Comparison of ENCODE assay signal across 9 cellular contexts in genomic region chr1:185316163-185317033, GRCh38. TPM values are rescaled to one million over a fixed set of nuclear protein-coding genes. Genes with fewer than 3 reads are reported as not detected.
DNase-seq lines count a peak whose midpoint lies in the region; ATAC-seq, FAIRE-seq and TF ChIP-seq lines count a peak whose summit lies in the region.
"Had no signal": no experiment of that assay in that cellular context is flagged by ENCODE, and none has a peak within 500 bp of the region (broad histone marks: within the 10 kb centered on the region; RNA-seq: fewer than 3 reads in every experiment).

No MANE protein-coding gene starts in this region.

- H3K27me3 ChIP-seq in HepG2 (ENCODE audit: control insufficient read depth in 1 of 2, insufficient read depth in 2 of 2, low read length in 2 of 2), result no peaks in the 10 kb centered on the region

- ATAC-seq in GM19025 (IDR thresholded peaks at IDR 0.05; ENCODE audit: low read depth, unreplicated experiment) (peak; percentile 51), HG03342 (IDR thresholded peaks at IDR 0.05; ENCODE audit: unreplicated experiment) (peak; percentile 53), HepG2 (peak; percentile 90)

- in situ Hi-C loops in HepG2 (cut with HindIII; ENCODE audit: extremely low pct_ligation_motif_present, low pct_unique_long_range_greater_than_20kb), result loop anchor here (10.0 kb wide), 1 partner anchor 368 kb away; no protein-coding TSS in a partner anchor

- WGBS in HepG2 (ENCODE audit: low lambda C conversion rate), result 1% methylated on average over 49 of the region's 88 CpGs

- intact Hi-C loops in HepG2 (cut with micrococcal nuclease; ENCODE audit: unreplicated experiment), result loop anchor here (2.0 to 5.0 kb wide), 3 partner anchors 159 to 366 kb away; partner anchors contain the start of genes SWT1 and TRMT1L

- no peaks in the 10 kb centered on the region for H3K9me3 ChIP-seq in HepG2 (ENCODE audit: low read length)

- H3K9me3 Mint-ChIP-seq in activated CD4-positive, alpha-beta T cell treated with anti-CD3 and anti-CD28 coated beads, Interleukin-2, amount 10 ng/mL, durations not matched to agents 7 days and 5 days, result peaks cover 8% of the 10 kb centered on the region

- H3K27me3 Mint-ChIP-seq in activated CD4-positive, alpha-beta T cell treated with anti-CD3 and anti-CD28 coated beads, Interleukin-2, amount 10 ng/mL, durations not matched to agents 7 days and 5 days, result no peaks in the 10 kb centered on the region

- no peak for FAIRE-seq in HepG2 (lab: Jason Lieb, UNC)
- FAIRE-seq: colon had no signal

- TF ChIP-seq POLR2A in HepG2 (IDR thresholded peaks at IDR 0.05; ENCODE audit: insufficient read depth in 1 of 2, low read depth in 2 of 2, low read length in 2 of 2), result peak; percentile 67 to 78

- H3K4me1 Mint-ChIP-seq in activated CD4-positive, alpha-beta T cell treated with anti-CD3 and anti-CD28 coated beads, Interleukin-2, amount 10 ng/mL, durations not matched to agents 7 days and 5 days, result peaks cover 64% of the 10 kb centered on the region

- peaks cover 58% of the 10 kb centered on the region for H3K79me2 ChIP-seq in HepG2 (ENCODE audit: insufficient read depth, low read length)

- peak overlapping the region; percentile 77 for H3K4me2 ChIP-seq in HepG2 (ENCODE audit: low read depth, low read length)

- peaks cover 27% of the 10 kb centered on the region for H3K36me3 Mint-ChIP-seq in activated CD4-positive, alpha-beta T cell treated with anti-CD3 and anti-CD28 coated beads, Interleukin-2, amount 10 ng/mL, durations not matched to agents 7 days and 5 days (ENCODE audit: low read depth)

- peak; percentile 4; the same call in 1 of the 2 replicates for TF ChIP-seq RAD21 in HepG2 (CRISPR knock-in tag; IDR thresholded peaks at IDR 0.05)

- TF ChIP-seq CTCF in coronary artery (IDR thresholded peaks at IDR 0.05) (no peak), HepG2 (CRISPR knock-in tag; IDR thresholded peaks at IDR 0.05) (no peak; the same call in 1 of the 2 replicates)

- H3K4me3 ChIP-seq in coronary artery (peak overlapping the region; percentile 92), HepG2 (replicated peaks in 1 of 3; ENCODE audit: insufficient read depth in 1 of 3, low read depth in 2 of 3, low read length in 3 of 3) (peak overlapping the region; percentile 78 to 84 (median 83))

- DNase-seq in Ammon's horn (ENCODE audit: low spot score), result peak; percentile 97
- DNase-seq in NCI-H460 (ENCODE audit: extremely low read depth, low read depth), result peak; percentile 88
- DNase-seq in activated CD4-positive, alpha-beta T cell treated with anti-CD3 and anti-CD28 coated beads, Interleukin-2, amount 10 ng/mL, durations not matched to agents 7 days and 5 days, result peak; percentile 91
- DNase-seq in coronary artery (ENCODE audit: low spot score), result peak; percentile 94
- DNase-seq in HepG2 (ENCODE audit: low spot score), result peak; percentile 74
- DNase-seq in stimulated activated CD4-positive, alpha-beta T cell treated with anti-CD3 and anti-CD28 coated beads, Interleukin-2, amount 100 ng/mL, for 4 hours (ENCODE audit: low read depth), result peak; percentile 85

- peak overlapping the region; percentile 96 for H3K4me3 Mint-ChIP-seq in activated CD4-positive, alpha-beta T cell treated with anti-CD3 and anti-CD28 coated beads, Interleukin-2, amount 10 ng/mL, durations not matched to agents 7 days and 5 days

- H3K27ac ChIP-seq in coronary artery, result peak overlapping the region; percentile 94
- H3K27ac ChIP-seq in HepG2 (ENCODE audit: extremely low read length, insufficient read depth, low read length), result peak overlapping the region; percentile 92

- TSS peak; percentile 44 for BruUV-seq in HepG2 (replicated peaks; lab: Mats Ljungman, UMichigan)

- peak overlapping the region; percentile 97 for H3K9ac ChIP-seq in HepG2 (ENCODE audit: insufficient read depth, low read depth, low read length)

- no peaks in the 10 kb centered on the region for H3K36me3 ChIP-seq in HepG2 (replicated peaks in 1 of 2; ENCODE audit: control insufficient read depth in 1 of 2, insufficient read depth in 2 of 2, low read length in 2 of 2)

- H3K27ac Mint-ChIP-seq in activated CD4-positive, alpha-beta T cell treated with anti-CD3 and anti-CD28 coated beads, Interleukin-2, amount 10 ng/mL, durations not matched to agents 7 days and 5 days, result peak overlapping the region; percentile 97

- POLR2A ChIA-PET in activated CD4-positive, alpha-beta T cell treated with anti-CD3 and anti-CD28 coated beads, Interleukin-2, amount 10 ng/mL, durations not matched to agents 7 days and 5 days (lab: Charles Lee), result interaction anchor here (0.7 to 1.4 kb wide), 3 partner anchors 123 to 251 kb away, joined by 3 to 5 read pairs (median 3); no protein-coding TSS in a partner anchor
- POLR2A ChIA-PET in HepG2 (lab: Yijun Ruan, JAX), result interaction anchor here (0.9 to 2.5 kb wide), 14 partner anchors 10 to 1265 kb away, joined by 3 to 13 read pairs (median 4); partner anchors contain the start of genes ODR4, RNF2, SWT1 and TPR

- peaks cover 58% of the 10 kb centered on the region for H3K4me1 ChIP-seq in HepG2 (ENCODE audit: insufficient read depth, low read length)

- TF ChIP-seq EP300 in HepG2 (IDR thresholded peaks at IDR 0.05; ENCODE audit: low read depth in 2 of 2, low read length in 2 of 2) (no peak), HepG2 (CRISPR knock-in tag; IDR thresholded peaks at IDR 0.05; ENCODE audit: borderline replicate concordance) (no peak)

- CTCF ChIA-PET in activated CD4-positive, alpha-beta T cell treated with anti-CD3 and anti-CD28 coated beads, Interleukin-2, amount 10 ng/mL, durations not matched to agents 7 days and 5 days (lab: Charles Lee), result interaction anchor here (0.8 to 2.6 kb wide), 7 partner anchors 9 to 354 kb away, joined by 3 to 9 read pairs (median 6); no protein-coding TSS in a partner anchor
- CTCF ChIA-PET in HepG2 (lab: Yijun Ruan, JAX; ENCODE audit: low intra/inter-chr PET ratio, low total read pairs), result no interaction called here

- no peak overlapping the region for H2AFZ ChIP-seq in HepG2 (ENCODE audit: low read length)

- peaks cover 35% of the 10 kb centered on the region for H4K20me1 ChIP-seq in HepG2 (ENCODE audit: insufficient read depth, low read length)

TF ChIP-seq in HepG2, 621 proteins besides CTCF, POLR2A, EP300 and RAD21 (continues in another document):
- no peak for TF ChIP-seq ZGPAT (CRISPR knock-in tag; IDR thresholded peaks at IDR 0.05)

RNA-seq across cellular contexts. Expression of gene IVNS1ABP, which starts 0.6 kb away (rescaled TPM):
- total RNA-seq in NCI-H460 (2014; rRNA removed; shearing (Covaris generic)), result 56.3 and 59.5 TPM in 2 replicates
- polyA plus RNA-seq in NCI-H460 (2014; cell fraction: nucleus; rRNA removed), result 121 and 195 TPM in 2 replicates
- 10 to 100 TPM; 87.9 to 89.9 TPM for total RNA-seq in activated CD4-positive, alpha-beta T cell treated with anti-CD3 and anti-CD28 coated beads, Interleukin-2, amount 10 ng/mL, durations not matched to agents 7 days and 5 days
- total RNA-seq in HepG2 (2016; rRNA removed; fragmentation: Illumina TruSeq; extraction: Trizol), result 41.6 and 51.7 TPM in 2 replicates
- 9.0 and 9.3 TPM in 2 replicates for total RNA-seq in HepG2 (2016; cell fraction: cytosol; rRNA removed; fragmentation: Illumina TruSeq; extraction: Trizol; ENCODE audit: low read depth)
- 41.9 and 52.5 TPM in 2 replicates for total RNA-seq in HepG2 (2016; cell fraction: insoluble cytoplasmic fraction; rRNA removed; fragmentation: Illumina TruSeq; extraction: Trizol)
- total RNA-seq in HepG2 (2016; cell fraction: membrane; rRNA removed; fragmentation: Illumina TruSeq; extraction: Trizol), result 19.8 and 21.2 TPM in 2 replicates
- total RNA-seq in HepG2 (2016; cell fraction: nucleus; rRNA removed; fragmentation: Illumina TruSeq; extraction: Trizol), result 119 and 126 TPM in 2 replicates
- 38.2 and 49.1 TPM in 2 replicates for polyA plus RNA-seq in HepG2 (2011; rRNA removed)
- 11.5 and 17.3 TPM in 2 replicates for polyA plus RNA-seq in HepG2 (2011; cell fraction: cytosol; rRNA removed)
- polyA plus RNA-seq in HepG2 (2011; cell fraction: nucleus; rRNA removed), result 83.0 and 93.5 TPM in 2 replicates
- 40.9 and 57.2 TPM in 2 replicates for polyA plus RNA-seq in HepG2 (2012)
- polyA plus RNA-seq in HepG2 (2016; cell fraction: cytosol; fragmentation: Illumina TruSeq; extraction: Trizol; ENCODE audit: low read depth), result 2.8 and 3.5 TPM in 2 replicates
- polyA plus RNA-seq in HepG2 (2016; cell fraction: insoluble cytoplasmic fraction; fragmentation: Illumina TruSeq; extraction: Trizol; ENCODE audit: low read depth), result 38.7 and 40.0 TPM in 2 replicates
- polyA plus RNA-seq in HepG2 (2016; cell fraction: membrane; fragmentation: Illumina TruSeq; extraction: Trizol; ENCODE audit: low read depth), result 9.3 and 11.3 TPM in 2 replicates
- 65.5 and 70.1 TPM in 2 replicates for polyA plus RNA-seq in HepG2 (2016; cell fraction: nucleus; fragmentation: Illumina TruSeq; extraction: Trizol; ENCODE audit: insufficient read depth, low read depth)
- polyA minus RNA-seq in HepG2 (2011; rRNA and poly(A)+ RNA removed; ENCODE audit: low replicate concordance), result 35.4 and 52.1 TPM in 2 replicates
- polyA minus RNA-seq in HepG2 (2011; cell fraction: cytosol; rRNA and poly(A)+ RNA removed), result 15.7 and 16.1 TPM in 2 replicates
- polyA minus RNA-seq in HepG2 (2011; cell fraction: nucleus; rRNA and poly(A)+ RNA removed), result 378 and 394 TPM in 2 replicates

Comparison
In these comparisons a context has a peak if more than half of its experiments do, and no peak if none do; other contexts are left out.
1. Peak in every context shown above with its lines: DNase-seq, ATAC-seq, H3K4me3 ChIP-seq and H3K27ac ChIP-seq.